In the genomic region with DNA sequence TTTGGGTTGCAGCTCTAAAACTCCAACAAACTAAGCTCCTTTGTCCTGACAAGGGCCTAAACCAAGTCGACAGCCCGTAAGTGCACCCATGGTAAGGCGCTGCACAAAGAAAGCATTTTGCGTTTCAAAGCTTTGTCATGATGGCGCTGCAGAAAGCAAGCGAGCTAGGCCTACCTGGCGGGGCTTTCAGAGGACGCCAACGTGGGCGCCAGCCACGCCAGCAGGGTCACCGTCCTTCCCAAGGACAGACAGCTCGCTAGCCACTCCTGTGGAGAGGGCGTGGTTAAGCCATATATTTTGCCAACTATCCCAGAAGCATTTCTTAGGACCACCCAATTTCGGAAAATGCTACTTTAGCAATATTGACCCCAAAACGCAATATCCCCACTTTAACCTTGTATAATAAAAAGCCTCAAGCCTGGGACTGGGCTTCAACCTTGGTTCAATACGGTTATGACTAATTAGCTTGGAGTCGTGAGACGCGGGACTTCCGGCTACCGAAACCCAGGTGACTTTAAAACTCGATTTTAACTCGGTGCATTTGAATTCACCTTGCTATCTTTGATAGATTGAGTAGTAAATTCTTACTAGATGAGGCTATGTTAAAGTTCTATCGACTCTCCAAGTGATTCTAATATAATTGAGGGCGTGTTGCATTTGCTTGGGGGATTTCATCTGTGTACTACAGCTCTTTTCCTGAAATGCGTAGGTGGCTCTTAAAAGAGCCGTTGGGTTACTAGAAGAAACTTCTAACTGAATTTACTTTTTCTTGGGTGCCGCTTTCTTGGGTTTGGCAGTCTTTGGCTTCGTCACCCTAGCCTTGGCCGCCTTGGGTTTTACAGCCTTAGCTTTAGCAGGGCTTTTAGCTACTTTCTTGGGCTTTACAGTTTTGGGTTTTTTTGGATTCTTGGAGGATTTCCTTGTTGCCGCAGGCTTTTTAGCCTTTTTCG, we compare ENCODE assay signal across 8 cellular contexts. TPM values are rescaled to one million over a fixed set of nuclear protein-coding genes. Genes with fewer than 3 reads are reported as not detected.
DNase-seq lines count a peak whose midpoint lies in the region; ATAC-seq and TF ChIP-seq lines count a peak whose summit lies in the region.

No MANE protein-coding gene starts in this region.

- peak overlapping the region; percentile 69 to 70 for H3K27ac Mint-ChIP-seq in natural killer cell treated with Interleukin-12 subunit alpha and Interleukin-12 subunit beta and Interleukin-15 and Interleukin-18, amount 100 ng/mL, for 72 hours

- H3K4me1 Mint-ChIP-seq in natural killer cell treated with Interleukin-12 subunit alpha and Interleukin-12 subunit beta and Interleukin-15 and Interleukin-18, amount 100 ng/mL, for 72 hours (ENCODE audit: low read depth in 2 of 2) = peaks cover 19 to 21% of the 10 kb centered on the region in 2 donors

- no peaks in the 10 kb centered on the region for H3K9me3 Mint-ChIP-seq in natural killer cell treated with Interleukin-12 subunit alpha and Interleukin-12 subunit beta and Interleukin-15 and Interleukin-18, amount 100 ng/mL, for 72 hours

- DNase-seq in AG04449 (ENCODE audit: low read depth, low spot score) = no peak
- peak; percentile 29 for DNase-seq in RPMI7951 (ENCODE audit: low read depth)
- no peak for DNase-seq in epithelial cell of prostate (ENCODE audit: low read depth, low spot score)
- DNase-seq in natural killer cell treated with Interleukin-12 subunit alpha and Interleukin-12 subunit beta and Interleukin-15 and Interleukin-18, amount 100 ng/mL, for 72 hours (ENCODE audit: low spot score) = no peak
- no peak for DNase-seq in KBM-7
- DNase-seq in activated CD8-positive, alpha-beta memory T cell treated with anti-CD3 and anti-CD28 coated beads, Interleukin-2, amount 50 U/mL, for 48 hours = no peak
- DNase-seq in effector CD8-positive, alpha-beta T cell (lab: John Stamatoyannopoulos, UW) = no peak
- DNase-seq in GM10266 (ENCODE audit: extremely low spot score) = no peak

- peak overlapping the region; percentile 53 for H3K4me3 ChIP-seq in AG04449 (ENCODE audit: low read depth, low read length)

- TF ChIP-seq CTCF in AG04449 (IDR thresholded peaks at IDR 0.05; ENCODE audit: insufficient read depth, low read length, missing control alignments) (no peak), GM10266 (IDR thresholded peaks at IDR 0.05; ENCODE audit: control insufficient read depth, insufficient read depth, low read depth, missing control alignments) (no peak)

- H3K27ac ChIP-seq in epithelial cell of prostate = peak overlapping the region; percentile 64

- H3K4me3 Mint-ChIP-seq in natural killer cell treated with Interleukin-12 subunit alpha and Interleukin-12 subunit beta and Interleukin-15 and Interleukin-18, amount 100 ng/mL, for 72 hours = peak overlapping the region; percentile 81

- CTCF ChIA-PET in AG04449 (lab: Yijun Ruan, JAX) = interaction anchor here (0.7 to 15.3 kb wide), 9 partner anchors 10 to 1131 kb away, joined by 3 to 283 read pairs (median 4); a partner anchor contains a TSS

- ATAC-seq in natural killer cell treated with Interleukin-12 subunit alpha and Interleukin-12 subunit beta and Interleukin-15 and Interleukin-18, amount 100 ng/mL, for 72 hours = no peak

- no peaks in the 10 kb centered on the region for H3K36me3 Mint-ChIP-seq in natural killer cell treated with Interleukin-12 subunit alpha and Interleukin-12 subunit beta and Interleukin-15 and Interleukin-18, amount 100 ng/mL, for 72 hours

- H3K27me3 Mint-ChIP-seq in natural killer cell treated with Interleukin-12 subunit alpha and Interleukin-12 subunit beta and Interleukin-15 and Interleukin-18, amount 100 ng/mL, for 72 hours = no peaks in the 10 kb centered on the region

- POLR2A ChIA-PET in AG04449 (lab: Yijun Ruan, JAX) = interaction anchor here (0.9 to 2.3 kb wide), 6 partner anchors 10 to 1116 kb away, joined by 3 to 15 read pairs (median 4); a partner anchor contains a TSS

- in situ Hi-C loops in KBM-7 (cut with MboI; ENCODE audit: low pct_unique_long_range_greater_than_20kb, low sequenced_read_pairs) = no loop called here

RNA-seq across cellular contexts. Expression of gene TRIM38, which starts 54.0 kb away (rescaled TPM):
- total RNA-seq in RPMI7951 (2014; rRNA removed; shearing (Covaris generic)) = 7.7 and 9.1 TPM in 2 replicates
- total RNA-seq in natural killer cell treated with Interleukin-12 subunit alpha and Interleukin-12 subunit beta and Interleukin-15 and Interleukin-18, amount 100 ng/mL, for 72 hours = 10 to 100 TPM; 17.8 to 19.1 TPM
